Comparison of ENCODE assay signal across 1 cellular context in the genomic region with DNA sequence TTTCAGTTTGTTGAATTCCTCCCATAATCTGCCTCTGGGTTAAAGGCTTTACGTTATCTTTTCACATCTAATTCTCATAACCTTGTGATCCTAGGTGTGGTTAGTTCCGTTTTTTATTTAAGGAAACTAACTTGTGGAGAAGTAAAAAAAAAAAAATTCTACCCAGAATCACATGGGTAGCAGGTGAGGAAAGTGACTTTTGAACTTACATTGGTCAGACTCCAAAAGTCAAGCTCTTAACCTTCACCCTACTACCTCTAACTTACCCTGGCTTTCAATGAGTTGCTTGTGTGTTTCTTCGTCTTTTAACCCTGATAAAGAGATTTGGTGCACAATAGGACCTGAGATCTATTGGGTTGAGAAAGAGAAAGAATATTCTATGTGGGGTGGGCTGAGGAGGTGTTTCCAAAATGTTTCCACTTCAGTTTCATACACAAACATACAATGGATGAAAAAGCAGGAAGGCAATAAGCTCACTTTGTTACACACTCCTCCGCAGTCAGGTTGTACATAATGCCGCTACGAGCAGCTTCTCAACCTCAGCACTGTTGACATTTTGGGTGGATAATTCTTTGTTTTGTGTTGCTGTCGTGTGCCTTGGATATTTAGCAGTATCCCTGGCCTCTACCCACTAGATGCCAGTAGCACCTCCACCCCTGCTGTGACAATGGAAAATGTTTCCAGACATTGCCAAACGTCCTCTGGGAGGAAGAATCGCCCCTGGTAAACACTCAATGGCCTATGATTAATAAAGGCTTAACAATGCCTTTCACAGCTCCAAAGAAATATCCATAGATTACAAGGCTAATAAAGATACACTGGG.
TF ChIP-seq lines count a peak whose summit lies in the region.

No MANE protein-coding gene starts in this region.

TF ChIP-seq in HepG2, 621 proteins besides CTCF, POLR2A, EP300 and RAD21 (continued from another document and continues in another):
- TF ChIP-seq, protein P1, sequence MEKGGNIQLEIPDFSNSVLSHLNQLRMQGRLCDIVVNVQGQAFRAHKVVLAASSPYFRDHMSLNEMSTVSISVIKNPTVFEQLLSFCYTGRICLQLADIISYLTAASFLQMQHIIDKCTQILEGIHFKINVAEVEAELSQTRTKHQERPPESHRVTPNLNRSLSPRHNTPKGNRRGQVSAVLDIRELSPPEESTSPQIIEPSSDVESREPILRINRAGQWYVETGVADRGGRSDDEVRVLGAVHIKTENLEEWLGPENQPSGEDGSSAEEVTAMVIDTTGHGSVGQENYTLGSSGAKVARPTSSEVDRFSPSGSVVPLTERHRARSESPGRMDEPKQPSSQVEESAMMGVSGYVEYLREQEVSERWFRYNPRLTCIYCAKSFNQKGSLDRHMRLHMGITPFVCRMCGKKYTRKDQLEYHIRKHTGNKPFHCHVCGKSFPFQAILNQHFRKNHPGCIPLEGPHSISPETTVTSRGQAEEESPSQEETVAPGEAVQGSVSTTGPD (CRISPR knock-in tag; IDR thresholded peaks at IDR 0.05), result no peak
- TF ChIP-seq, protein P2, sequence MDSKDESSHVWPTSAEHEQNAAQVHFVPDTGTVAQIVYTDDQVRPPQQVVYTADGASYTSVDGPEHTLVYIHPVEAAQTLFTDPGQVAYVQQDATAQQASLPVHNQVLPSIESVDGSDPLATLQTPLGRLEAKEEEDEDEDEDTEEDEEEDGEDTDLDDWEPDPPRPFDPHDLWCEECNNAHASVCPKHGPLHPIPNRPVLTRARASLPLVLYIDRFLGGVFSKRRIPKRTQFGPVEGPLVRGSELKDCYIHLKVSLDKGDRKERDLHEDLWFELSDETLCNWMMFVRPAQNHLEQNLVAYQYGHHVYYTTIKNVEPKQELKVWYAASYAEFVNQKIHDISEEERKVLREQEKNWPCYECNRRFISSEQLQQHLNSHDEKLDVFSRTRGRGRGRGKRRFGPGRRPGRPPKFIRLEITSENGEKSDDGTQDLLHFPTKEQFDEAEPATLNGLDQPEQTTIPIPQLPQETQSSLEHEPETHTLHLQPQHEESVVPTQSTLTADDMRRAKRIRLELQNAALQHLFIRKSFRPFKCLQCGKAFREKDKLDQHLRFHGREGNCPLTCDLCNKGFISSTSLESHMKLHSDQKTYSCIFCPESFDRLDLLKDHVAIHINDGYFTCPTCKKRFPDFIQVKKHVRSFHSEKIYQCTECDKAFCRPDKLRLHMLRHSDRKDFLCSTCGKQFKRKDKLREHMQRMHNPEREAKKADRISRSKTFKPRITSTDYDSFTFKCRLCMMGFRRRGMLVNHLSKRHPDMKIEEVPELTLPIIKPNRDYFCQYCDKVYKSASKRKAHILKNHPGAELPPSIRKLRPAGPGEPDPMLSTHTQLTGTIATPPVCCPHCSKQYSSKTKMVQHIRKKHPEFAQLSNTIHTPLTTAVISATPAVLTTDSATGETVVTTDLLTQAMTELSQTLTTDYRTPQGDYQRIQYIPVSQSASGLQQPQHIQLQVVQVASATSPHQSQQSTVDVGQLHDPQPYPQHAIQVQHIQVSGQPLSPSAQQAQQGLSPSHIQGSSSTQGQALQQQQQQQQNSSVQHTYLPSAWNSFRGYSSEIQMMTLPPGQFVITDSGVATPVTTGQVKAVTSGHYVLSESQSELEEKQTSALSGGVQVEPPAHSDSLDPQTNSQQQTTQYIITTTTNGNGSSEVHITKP (CRISPR knock-in tag; IDR thresholded peaks at IDR 0.05; ENCODE audit: low read depth), result peak; percentile 29; the same call in 1 of the 2 replicates
- TF ChIP-seq HHEX (CRISPR knock-in tag; IDR thresholded peaks at IDR 0.05), result no peak
- TF ChIP-seq ZNF543 (CRISPR knock-in tag; IDR thresholded peaks at IDR 0.05), result 0 out of 2 replicates have a peak, but pooled peaks have one; percentile 67
- TF ChIP-seq ZFAT (CRISPR knock-in tag; conservative IDR thresholded peaks at IDR 0.05), result no peak
- 0 out of 2 replicates have a peak, but pooled peaks have one; percentile 31 for TF ChIP-seq ZNF564 (CRISPR knock-in tag; IDR thresholded peaks at IDR 0.05)
- peak; percentile 44 for TF ChIP-seq RCOR2 (CRISPR knock-in tag; IDR thresholded peaks at IDR 0.05)
- peak; percentile 84 for TF ChIP-seq NR2F6 (IDR thresholded peaks at IDR 0.05)
- TF ChIP-seq NR2F6 (CRISPR knock-in tag; IDR thresholded peaks at IDR 0.05), result peak; percentile 86
- no peak for TF ChIP-seq ZNF354B (CRISPR knock-in tag; IDR thresholded peaks at IDR 0.05)
- peak; percentile 49; the same call in 1 of the 2 replicates for TF ChIP-seq IRF2 (CRISPR knock-in tag; IDR thresholded peaks at IDR 0.05)
- TF ChIP-seq ZNF292 (CRISPR knock-in tag; IDR thresholded peaks at IDR 0.05; ENCODE audit: borderline replicate concordance, low read depth), result peak; percentile 12; the same call in 1 of the 2 replicates
- 0 out of 2 replicates have a peak, but pooled peaks have one; percentile 31 for TF ChIP-seq SIN3A (IDR thresholded peaks at IDR 0.05; ENCODE audit: borderline replicate concordance, low read depth, low read length)
- no peak for TF ChIP-seq U2AF2 (IDR thresholded peaks at IDR 0.05; ENCODE audit: low read depth, low read length)
- 0 out of 2 replicates have a peak, but pooled peaks have one; percentile 5 for TF ChIP-seq HDAC2 (CRISPR knock-in tag; IDR thresholded peaks at IDR 0.05)
- TF ChIP-seq TRIM24 (CRISPR knock-in tag; IDR thresholded peaks at IDR 0.05), result no peak
- TF ChIP-seq, protein P3, sequence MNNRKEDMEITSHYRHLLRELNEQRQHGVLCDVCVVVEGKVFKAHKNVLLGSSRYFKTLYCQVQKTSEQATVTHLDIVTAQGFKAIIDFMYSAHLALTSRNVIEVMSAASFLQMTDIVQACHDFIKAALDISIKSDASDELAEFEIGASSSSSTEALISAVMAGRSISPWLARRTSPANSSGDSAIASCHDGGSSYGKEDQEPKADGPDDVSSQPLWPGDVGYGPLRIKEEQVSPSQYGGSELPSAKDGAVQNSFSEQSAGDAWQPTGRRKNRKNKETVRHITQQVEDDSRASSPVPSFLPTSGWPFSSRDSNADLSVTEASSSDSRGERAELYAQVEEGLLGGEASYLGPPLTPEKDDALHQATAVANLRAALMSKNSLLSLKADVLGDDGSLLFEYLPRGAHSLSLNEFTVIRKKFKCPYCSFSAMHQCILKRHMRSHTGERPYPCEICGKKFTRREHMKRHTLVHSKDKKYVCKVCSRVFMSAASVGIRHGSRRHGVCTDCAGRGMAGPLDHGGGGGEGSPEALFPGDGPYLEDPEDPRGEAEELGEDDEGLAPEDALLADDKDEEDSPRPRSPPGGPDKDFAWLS (CRISPR knock-in tag; IDR thresholded peaks at IDR 0.05; ENCODE audit: borderline replicate concordance), result no peak
- peak; percentile 19; the same call in 1 of the 2 replicates for TF ChIP-seq ZMYM4 (CRISPR knock-in tag; IDR thresholded peaks at IDR 0.05)
- TF ChIP-seq ZNF274 (CRISPR knock-in tag; IDR thresholded peaks at IDR 0.05), result no peak
- peak; percentile 69; the same call in 1 of the 2 replicates for TF ChIP-seq CCDC6 (CRISPR knock-in tag; IDR thresholded peaks at IDR 0.05)
- TF ChIP-seq TBX2 (CRISPR knock-in tag; IDR thresholded peaks at IDR 0.05; ENCODE audit: borderline replicate concordance), result peak; percentile 55; the same call in 1 of the 2 replicates
- TF ChIP-seq SRSF4 (IDR thresholded peaks at IDR 0.05; ENCODE audit: low read depth, low read length, poor library complexity, severe bottlenecking), result no peak
- 0 out of 3 replicates have a peak, but pooled peaks have one; percentile 16 for TF ChIP-seq MXI1 (IDR thresholded peaks at IDR 0.05; ENCODE audit: borderline replicate concordance, low read depth, low read length)
- peak; percentile 64 for TF ChIP-seq DPF2 (CRISPR knock-in tag; IDR thresholded peaks at IDR 0.05; ENCODE audit: borderline replicate concordance, low read depth)
- TF ChIP-seq LCORL (IDR thresholded peaks at IDR 0.05), result no peak
- TF ChIP-seq LCORL (CRISPR knock-in tag; IDR thresholded peaks at IDR 0.05), result peak; percentile 57
- TF ChIP-seq, protein P4, sequence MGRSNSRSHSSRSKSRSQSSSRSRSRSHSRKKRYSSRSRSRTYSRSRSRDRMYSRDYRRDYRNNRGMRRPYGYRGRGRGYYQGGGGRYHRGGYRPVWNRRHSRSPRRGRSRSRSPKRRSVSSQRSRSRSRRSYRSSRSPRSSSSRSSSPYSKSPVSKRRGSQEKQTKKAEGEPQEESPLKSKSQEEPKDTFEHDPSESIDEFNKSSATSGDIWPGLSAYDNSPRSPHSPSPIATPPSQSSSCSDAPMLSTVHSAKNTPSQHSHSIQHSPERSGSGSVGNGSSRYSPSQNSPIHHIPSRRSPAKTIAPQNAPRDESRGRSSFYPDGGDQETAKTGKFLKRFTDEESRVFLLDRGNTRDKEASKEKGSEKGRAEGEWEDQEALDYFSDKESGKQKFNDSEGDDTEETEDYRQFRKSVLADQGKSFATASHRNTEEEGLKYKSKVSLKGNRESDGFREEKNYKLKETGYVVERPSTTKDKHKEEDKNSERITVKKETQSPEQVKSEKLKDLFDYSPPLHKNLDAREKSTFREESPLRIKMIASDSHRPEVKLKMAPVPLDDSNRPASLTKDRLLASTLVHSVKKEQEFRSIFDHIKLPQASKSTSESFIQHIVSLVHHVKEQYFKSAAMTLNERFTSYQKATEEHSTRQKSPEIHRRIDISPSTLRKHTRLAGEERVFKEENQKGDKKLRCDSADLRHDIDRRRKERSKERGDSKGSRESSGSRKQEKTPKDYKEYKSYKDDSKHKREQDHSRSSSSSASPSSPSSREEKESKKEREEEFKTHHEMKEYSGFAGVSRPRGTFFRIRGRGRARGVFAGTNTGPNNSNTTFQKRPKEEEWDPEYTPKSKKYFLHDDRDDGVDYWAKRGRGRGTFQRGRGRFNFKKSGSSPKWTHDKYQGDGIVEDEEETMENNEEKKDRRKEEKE (IDR thresholded peaks at IDR 0.05), result no peak
- no peak for TF ChIP-seq ZNF296 (CRISPR knock-in tag; conservative IDR thresholded peaks at IDR 0.05)
- TF ChIP-seq ZNF337 (CRISPR knock-in tag; IDR thresholded peaks at IDR 0.05; ENCODE audit: borderline replicate concordance, low read depth), result 0 out of 2 replicates have a peak, but pooled peaks have one; percentile 66
- peak; percentile 72; the same call in 1 of the 2 replicates for TF ChIP-seq ZSCAN29 (CRISPR knock-in tag; conservative IDR thresholded peaks at IDR 0.05)
- TF ChIP-seq HNF4G (IDR thresholded peaks at IDR 0.05; ENCODE audit: borderline replicate concordance, low read depth, low read length), result peak; percentile 93
- no peak; the same call in 1 of the 2 replicates for TF ChIP-seq HNF4G (CRISPR knock-in tag; IDR thresholded peaks at IDR 0.05; ENCODE audit: borderline replicate concordance, low read depth)
- TF ChIP-seq, protein P5, sequence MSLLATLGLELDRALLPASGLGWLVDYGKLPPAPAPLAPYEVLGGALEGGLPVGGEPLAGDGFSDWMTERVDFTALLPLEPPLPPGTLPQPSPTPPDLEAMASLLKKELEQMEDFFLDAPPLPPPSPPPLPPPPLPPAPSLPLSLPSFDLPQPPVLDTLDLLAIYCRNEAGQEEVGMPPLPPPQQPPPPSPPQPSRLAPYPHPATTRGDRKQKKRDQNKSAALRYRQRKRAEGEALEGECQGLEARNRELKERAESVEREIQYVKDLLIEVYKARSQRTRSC (CRISPR knock-in tag; IDR thresholded peaks at IDR 0.05; ENCODE audit: low read depth), result 0 out of 2 replicates have a peak, but pooled peaks have one; percentile 21
- peak; percentile 56 for TF ChIP-seq ZNF501 (CRISPR knock-in tag; IDR thresholded peaks at IDR 0.05)
- TF ChIP-seq RBFOX2 (IDR thresholded peaks at IDR 0.05; ENCODE audit: low read depth, low read length), result 0 out of 2 replicates have a peak, but pooled peaks have one; percentile 31
- no peak for TF ChIP-seq ARNT (IDR thresholded peaks at IDR 0.05)
- TF ChIP-seq KMT2B (CRISPR knock-in tag; IDR thresholded peaks at IDR 0.05), result no peak
- TF ChIP-seq NR2F1 (CRISPR knock-in tag; IDR thresholded peaks at IDR 0.05), result peak; percentile 77 to 86
- TF ChIP-seq GABPA (IDR thresholded peaks at IDR 0.05; ENCODE audit: low read depth, low read length), result no peak
- 0 out of 2 replicates have a peak, but pooled peaks have one; percentile 35 for TF ChIP-seq GABPA (CRISPR knock-in tag; IDR thresholded peaks at IDR 0.05; ENCODE audit: low read depth)
- TF ChIP-seq, protein P6, sequence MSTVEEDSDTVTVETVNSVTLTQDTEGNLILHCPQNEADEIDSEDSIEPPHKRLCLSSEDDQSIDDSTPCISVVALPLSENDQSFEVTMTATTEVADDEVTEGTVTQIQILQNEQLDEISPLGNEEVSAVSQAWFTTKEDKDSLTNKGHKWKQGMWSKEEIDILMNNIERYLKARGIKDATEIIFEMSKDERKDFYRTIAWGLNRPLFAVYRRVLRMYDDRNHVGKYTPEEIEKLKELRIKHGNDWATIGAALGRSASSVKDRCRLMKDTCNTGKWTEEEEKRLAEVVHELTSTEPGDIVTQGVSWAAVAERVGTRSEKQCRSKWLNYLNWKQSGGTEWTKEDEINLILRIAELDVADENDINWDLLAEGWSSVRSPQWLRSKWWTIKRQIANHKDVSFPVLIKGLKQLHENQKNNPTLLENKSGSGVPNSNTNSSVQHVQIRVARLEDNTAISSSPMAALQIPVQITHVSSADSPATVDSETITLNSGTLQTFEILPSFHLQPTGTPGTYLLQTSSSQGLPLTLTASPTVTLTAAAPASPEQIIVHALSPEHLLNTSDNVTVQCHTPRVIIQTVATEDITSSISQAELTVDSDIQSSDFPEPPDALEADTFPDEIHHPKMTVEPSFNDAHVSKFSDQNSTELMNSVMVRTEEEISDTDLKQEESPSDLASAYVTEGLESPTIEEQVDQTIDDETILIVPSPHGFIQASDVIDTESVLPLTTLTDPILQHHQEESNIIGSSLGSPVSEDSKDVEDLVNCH (CRISPR knock-in tag; IDR thresholded peaks at IDR 0.05), result peak; percentile 83; the same call in 1 of the 2 replicates
- TF ChIP-seq, protein P7, sequence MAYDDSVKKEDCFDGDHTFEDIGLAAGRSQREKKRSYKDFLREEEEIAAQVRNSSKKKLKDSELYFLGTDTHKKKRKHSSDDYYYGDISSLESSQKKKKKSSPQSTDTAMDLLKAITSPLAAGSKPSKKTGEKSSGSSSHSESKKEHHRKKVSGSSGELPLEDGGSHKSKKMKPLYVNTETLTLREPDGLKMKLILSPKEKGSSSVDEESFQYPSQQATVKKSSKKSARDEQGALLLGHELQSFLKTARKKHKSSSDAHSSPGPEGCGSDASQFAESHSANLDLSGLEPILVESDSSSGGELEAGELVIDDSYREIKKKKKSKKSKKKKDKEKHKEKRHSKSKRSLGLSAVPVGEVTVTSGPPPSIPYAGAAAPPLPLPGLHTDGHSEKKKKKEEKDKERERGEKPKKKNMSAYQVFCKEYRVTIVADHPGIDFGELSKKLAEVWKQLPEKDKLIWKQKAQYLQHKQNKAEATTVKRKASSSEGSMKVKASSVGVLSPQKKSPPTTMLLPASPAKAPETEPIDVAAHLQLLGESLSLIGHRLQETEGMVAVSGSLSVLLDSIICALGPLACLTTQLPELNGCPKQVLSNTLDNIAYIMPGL (CRISPR knock-in tag; IDR thresholded peaks at IDR 0.05; ENCODE audit: borderline replicate concordance in 1 of 2, low read depth in 1 of 2), result peak in 1 of 2 experiments; percentile 35; a peak in 1 of 4 replicates
- TF ChIP-seq, protein P8, sequence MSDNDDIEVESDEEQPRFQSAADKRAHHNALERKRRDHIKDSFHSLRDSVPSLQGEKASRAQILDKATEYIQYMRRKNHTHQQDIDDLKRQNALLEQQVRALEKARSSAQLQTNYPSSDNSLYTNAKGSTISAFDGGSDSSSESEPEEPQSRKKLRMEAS (IDR thresholded peaks at IDR 0.05), result peak; percentile 54; the same call in 1 of the 2 replicates
- TF ChIP-seq ZNF225 (CRISPR knock-in tag; IDR thresholded peaks at IDR 0.05), result no peak
- TF ChIP-seq ZNF382 (CRISPR knock-in tag; IDR thresholded peaks at IDR 0.05; ENCODE audit: borderline replicate concordance), result no peak
- TF ChIP-seq ERF (CRISPR knock-in tag; IDR thresholded peaks at IDR 0.05), result no peak
- peak; percentile 80 for TF ChIP-seq RARA (CRISPR knock-in tag; IDR thresholded peaks at IDR 0.05)
- TF ChIP-seq TOPORS (CRISPR knock-in tag; IDR thresholded peaks at IDR 0.05), result peak; percentile 55; the same call in 1 of the 2 replicates
